Comparison of ENCODE assay signal across 1 cellular context in the genomic region with DNA sequence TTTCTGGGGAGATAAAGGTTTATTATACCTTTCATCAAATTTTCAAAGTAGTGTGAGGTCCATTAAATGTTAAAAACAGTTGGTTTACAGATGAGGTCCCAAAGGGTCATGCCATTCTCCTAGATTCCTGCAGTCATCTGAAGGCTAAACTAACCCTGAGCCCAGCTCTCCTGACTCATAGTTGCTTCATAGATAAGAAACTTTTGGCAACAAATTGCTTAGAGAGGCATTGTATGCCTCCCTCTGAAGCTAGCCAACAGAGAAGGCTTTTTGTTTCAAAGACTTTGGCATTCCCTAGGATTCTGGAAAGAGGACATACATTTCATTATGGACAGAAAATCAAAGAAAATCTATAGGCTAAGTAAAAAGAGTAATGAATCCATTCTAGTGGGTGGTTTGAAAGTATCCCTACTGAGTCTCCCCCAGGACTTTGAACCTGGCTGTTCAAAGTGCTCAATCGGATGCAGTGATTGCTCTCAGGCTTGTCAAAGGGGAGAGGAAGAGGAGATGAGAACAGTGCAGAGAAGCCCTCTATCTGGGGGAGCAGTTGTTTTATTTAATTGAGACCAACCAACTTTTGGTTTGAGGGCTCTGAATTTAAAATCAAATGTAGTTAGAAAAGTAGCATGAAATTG.
A peak's percentile ranks its signal among the peaks of the same experiment; 100 is the strongest.
TF ChIP-seq lines count a peak whose summit lies in the region.

No MANE protein-coding gene starts in this region.

TF ChIP-seq in HepG2, 621 proteins besides CTCF, POLR2A, EP300 and RAD21 (continued from another document):
- no peak for TF ChIP-seq MXD4 (CRISPR knock-in tag; IDR thresholded peaks at IDR 0.05)
- TF ChIP-seq HNRNPK (IDR thresholded peaks at IDR 0.05; ENCODE audit: low read depth, low read length, poor library complexity, severe bottlenecking), result peak; percentile 6
- TF ChIP-seq, protein P1, sequence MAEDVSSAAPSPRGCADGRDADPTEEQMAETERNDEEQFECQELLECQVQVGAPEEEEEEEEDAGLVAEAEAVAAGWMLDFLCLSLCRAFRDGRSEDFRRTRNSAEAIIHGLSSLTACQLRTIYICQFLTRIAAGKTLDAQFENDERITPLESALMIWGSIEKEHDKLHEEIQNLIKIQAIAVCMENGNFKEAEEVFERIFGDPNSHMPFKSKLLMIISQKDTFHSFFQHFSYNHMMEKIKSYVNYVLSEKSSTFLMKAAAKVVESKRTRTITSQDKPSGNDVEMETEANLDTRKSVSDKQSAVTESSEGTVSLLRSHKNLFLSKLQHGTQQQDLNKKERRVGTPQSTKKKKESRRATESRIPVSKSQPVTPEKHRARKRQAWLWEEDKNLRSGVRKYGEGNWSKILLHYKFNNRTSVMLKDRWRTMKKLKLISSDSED (CRISPR knock-in tag; IDR thresholded peaks at IDR 0.05), result no peak
